In genomic region chr6:118844915-118845314, GRCh38 we compare ENCODE assay signal across 12 cellular contexts. TPM values are rescaled to one million over a fixed set of nuclear protein-coding genes. Genes with fewer than 3 reads are reported as not detected.
DNase-seq lines count a peak whose midpoint lies in the region; ATAC-seq, FAIRE-seq and TF ChIP-seq lines count a peak whose summit lies in the region.
"Had no signal": no experiment of that assay in that cellular context is flagged by ENCODE, and none has a peak within 500 bp of the region (broad histone marks: within the 10 kb centered on the region; RNA-seq: fewer than 3 reads in every experiment).

No MANE protein-coding gene starts in this region.

- peaks cover 39% of the 10 kb centered on the region for H3K4me1 Mint-ChIP-seq in activated CD8-positive, alpha-beta T cell treated with anti-CD3 and anti-CD28 coated beads for 36 hours (ENCODE audit: low read depth)

- H3K4me3 ChIP-seq in ovary, result no peak overlapping the region

- no peak overlapping the region for H3K27ac ChIP-seq in ovary

- H3K27me3 ChIP-seq in ovary, result no peaks in the 10 kb centered on the region

- H3K4me3 Mint-ChIP-seq in activated CD8-positive, alpha-beta T cell treated with anti-CD3 and anti-CD28 coated beads for 36 hours, result no peak overlapping the region

- TF ChIP-seq POLR2A in GM12892 (IDR thresholded peaks at IDR 0.05; ENCODE audit: low read depth, low read length) (no peak), ovary (IDR thresholded peaks at IDR 0.05) (no peak)

- no peak for DNase-seq in GM12892 (ENCODE audit: insufficient read length)
- DNase-seq in activated CD8-positive, alpha-beta T cell treated with anti-CD3 and anti-CD28 coated beads for 36 hours, result no peak
- DNase-seq in ovary, result no peak
- no peak for DNase-seq in NK-92 (lab: John Stamatoyannopoulos, UW; ENCODE audit: unreplicated experiment)
- DNase-seq in left ventricle myocardium superior, result no peak
- no peak for DNase-seq in omental fat pad (ENCODE audit: low spot score)
- DNase-seq: amniotic stem cell, Calu3, NCI-H526 treated with DMSO at 0.1 percent for 48 hours had no signal

- ATAC-seq in GM19324 (IDR thresholded peaks at IDR 0.05; ENCODE audit: low FRiP score, unreplicated experiment) (peak; percentile 40), HG02938 (IDR thresholded peaks at IDR 0.05; ENCODE audit: unreplicated experiment) (peak; percentile 61), left ventricle myocardium superior (no peak), omental fat pad (ENCODE audit: low FRiP score) (no peak)
- peak; percentile 64 for ATAC-seq in activated CD8-positive, alpha-beta T cell treated with anti-CD3 and anti-CD28 coated beads for 36 hours
- ATAC-seq: sciatic nerve had no signal

- 93 to 96% (median 94%) methylated on average over 3 of the region's 3 CpGs for WGBS in ovary, 3 donors

- intact Hi-C loops in activated CD8-positive, alpha-beta T cell treated with anti-CD3 and anti-CD28 coated beads for 36 hours (cut with micrococcal nuclease), result loop anchor here (2.0 kb wide), 1 partner anchor 50 kb away; the partner anchor contains the start of gene ASF1A
- intact Hi-C loops in ovary (cut with DNase I), result no loop called here
- intact Hi-C loops in left ventricle myocardium superior (cut with micrococcal nuclease), result no loop called here

- TF ChIP-seq CTCF in activated CD8-positive, alpha-beta T cell treated with anti-CD3 and anti-CD28 coated beads for 36 hours (IDR thresholded peaks at IDR 0.05), result no peak
- TF ChIP-seq CTCF in ovary (IDR thresholded peaks at IDR 0.05) (no peak), omental fat pad (IDR thresholded peaks at IDR 0.05) (no peak)

- H3K27ac Mint-ChIP-seq in activated CD8-positive, alpha-beta T cell treated with anti-CD3 and anti-CD28 coated beads for 36 hours, result peak overlapping the region; percentile 40

- peaks cover 19% of the 10 kb centered on the region for H3K36me3 Mint-ChIP-seq in activated CD8-positive, alpha-beta T cell treated with anti-CD3 and anti-CD28 coated beads for 36 hours (ENCODE audit: low read depth)

- POLR2A ChIA-PET in activated CD8-positive, alpha-beta T cell treated with anti-CD3 and anti-CD28 coated beads for 36 hours (lab: Charles Lee), result interaction anchor here (0.9 to 1.7 kb wide), 5 partner anchors 13 to 70 kb away, joined by 3 to 5 read pairs (median 3); no protein-coding TSS in a partner anchor

- no peak for TF ChIP-seq EP300 in ovary (IDR thresholded peaks at IDR 0.05)

- no peaks in the 10 kb centered on the region for H3K9me3 ChIP-seq in ovary

- H3K36me3 ChIP-seq in ovary, result no peaks in the 10 kb centered on the region

- H3K9me3 Mint-ChIP-seq in activated CD8-positive, alpha-beta T cell treated with anti-CD3 and anti-CD28 coated beads for 36 hours, result peaks cover 2% of the 10 kb centered on the region

- no peaks in the 10 kb centered on the region for H3K27me3 Mint-ChIP-seq in activated CD8-positive, alpha-beta T cell treated with anti-CD3 and anti-CD28 coated beads for 36 hours

- CTCF ChIA-PET in activated CD8-positive, alpha-beta T cell treated with anti-CD3 and anti-CD28 coated beads for 36 hours (lab: Charles Lee), result interaction anchor here (0.9 to 1.7 kb wide), 5 partner anchors 16 to 280 kb away, joined by 3 to 7 read pairs (median 4); no protein-coding TSS in a partner anchor

- FAIRE-seq in GM12892 (lab: Jason Lieb, UNC), result peak; percentile 92

- no peaks in the 10 kb centered on the region for H3K4me1 ChIP-seq in ovary (ENCODE audit: insufficient read depth)

RNA-seq across cellular contexts. Expression of gene ASF1A, which starts 49.0 kb away (rescaled TPM):
- 17.5 TPM for polyA plus RNA-seq in GM12892 (2012; ENCODE audit: missing spikeins)
- total RNA-seq in activated CD8-positive, alpha-beta T cell treated with anti-CD3 and anti-CD28 coated beads for 36 hours, result 10 to 100 TPM; 36.4 to 39.0 TPM
- 10 to 100 TPM in 6 of 7 donors, 1 to 10 TPM in 1; 9.9 to 30.7 (median 23.9) TPM for total RNA-seq in ovary
- 10 to 100 TPM; 16.7 to 19.4 TPM for polyA plus RNA-seq in ovary
- 22.6 TPM for total RNA-seq in left ventricle myocardium superior
- total RNA-seq in omental fat pad, result 1 to 10 TPM; 4.3 to 9.3 (median 5.7) TPM

Comparison
In these comparisons a context has a peak if more than half of its experiments do, and no peak if none do; other contexts are left out.
1. ATAC-seq: peak in GM19324 (single experiment), HG02938 (single experiment) and activated CD8-positive, alpha-beta T cell treated with anti-CD3 and anti-CD28 coated beads for 36 hours (single experiment); none in left ventricle myocardium superior (single experiment) and omental fat pad (single experiment).